8 cellular contexts compared by ENCODE assay signal in genomic region chr11:67606477-67607295, GRCh38. TPM values are rescaled to one million over a fixed set of nuclear protein-coding genes. Genes with fewer than 3 reads are reported as not detected.
DNase-seq lines count a peak whose midpoint lies in the region; FAIRE-seq and TF ChIP-seq lines count a peak whose summit lies in the region.

Gene NDUFV1, plus strand, starts transcription at chr11:67606936. Its CDS starts 69 bp downstream, at chr11:67607005.

- no peak within 1 kb of the TSS for H3K23ac ChIP-seq in H9 (ENCODE audit: insufficient read length, low read depth, low read length)

- H3K14ac ChIP-seq in H9 (ENCODE audit: insufficient read depth, low read length) = no peak within 1 kb of the TSS

- H3K4me1 ChIP-seq in H9 (ENCODE audit: insufficient read depth, low read length) (no peaks in the 10 kb centered on the region), MM.1S (ENCODE audit: low read length) (0 out of 2 replicates have a peak, but pooled peaks cover 2% of the 10 kb centered on the region), neuron (ENCODE audit: insufficient read depth, low read length) (peaks cover 25% of the 10 kb centered on the region), subcutaneous abdominal adipose tissue (ENCODE audit: control insufficient read depth in 5 of 5, insufficient read depth in 5 of 5, low read length in 5 of 5) (peaks cover 4 to 22% (median 21%) of the 10 kb centered on the region in 5 donors)

- DNase-seq in H9 (peak; percentile 96), MM.1S (peak; percentile 97), SIG-M5 (lab: John Stamatoyannopoulos, UW) (peak; percentile 51), activated gamma-delta T cell treated with Interleukin-2 at 50 U/mL for 16 hours (peak; percentile 96), fibroblast of villous mesenchyme (ENCODE audit: low read depth) (peak; percentile 91)

- peaks cover 6% of the 10 kb centered on the region; the same call in 1 of the 2 replicates for H3F3A ChIP-seq in MM.1S (ENCODE audit: insufficient read depth, low read length)

- peak; percentile 90 for FAIRE-seq in G401.6 (lab: Jason Lieb, UNC)

- H3K4me2 ChIP-seq in H9 (ENCODE audit: insufficient read depth, insufficient read length, low read length) (peak within 1 kb of the TSS; percentile 77), MM.1S (ENCODE audit: low read depth, low read length) (peak within 1 kb of the TSS; percentile 93)

- H3K36me3 ChIP-seq in MM.1S (replicated peaks; ENCODE audit: insufficient read depth, low read length) = no peaks in the 10 kb centered on the region; the same call in 1 of the 2 replicates
- H3K36me3 ChIP-seq in neuron (ENCODE audit: insufficient read depth, low read length) = peaks cover 22% of the 10 kb centered on the region
- H3K36me3 ChIP-seq in subcutaneous abdominal adipose tissue (ENCODE audit: control insufficient read depth in 5 of 5, insufficient read depth in 5 of 5, low read length in 5 of 5) = peaks cover 0 to 31% (median 30%) of the 10 kb centered on the region in 5 donors

- H3K79me1 ChIP-seq in H9 (ENCODE audit: insufficient read depth, low read depth, low read length, poor library complexity, severe bottlenecking) = no peaks in the 10 kb centered on the region

- peak within 1 kb of the TSS in 2 of 3 experiments; percentile 16 to 90; a peak in 5 of 7 replicates for H3K27ac Mint-ChIP-seq in H9

- H3K23me2 ChIP-seq in H9 (ENCODE audit: insufficient read length, low read depth, low read length, poor library complexity, severe bottlenecking) = peaks cover 9% of the 10 kb centered on the region

- H2BK15ac ChIP-seq in H9 (ENCODE audit: low read depth, low read length) = no peak within 1 kb of the TSS

- H2AK5ac ChIP-seq in H9 (ENCODE audit: insufficient read length, low read length) = no peak within 1 kb of the TSS

- H2BK20ac ChIP-seq in H9 (ENCODE audit: low read depth, low read length, poor library complexity, severe bottlenecking) = no peak within 1 kb of the TSS

- no peaks in the 10 kb centered on the region for H3K9me3 ChIP-seq in H9 (ENCODE audit: control insufficient read depth, low read depth, low read length)
- H3K9me3 ChIP-seq in MM.1S (replicated peaks; ENCODE audit: insufficient read depth, low read length) = no peaks in the 10 kb centered on the region
- H3K9me3 ChIP-seq in neuron (ENCODE audit: low read length) = no peaks in the 10 kb centered on the region
- no peaks in the 10 kb centered on the region for H3K9me3 ChIP-seq in subcutaneous abdominal adipose tissue (ENCODE audit: control insufficient read depth in 5 of 5, low read length in 5 of 5)

- H3K27ac ChIP-seq in H9 (ENCODE audit: insufficient read length, low read depth, low read length) (no peak within 1 kb of the TSS), MM.1S (ENCODE audit: low read length) (peak within 1 kb of the TSS; percentile 54; the same call in 1 of the 2 replicates), subcutaneous abdominal adipose tissue (ENCODE audit: low read depth, low read length) (peak within 1 kb of the TSS; percentile 72)

- H3K27me3 Mint-ChIP-seq in H9 (ENCODE audit: low read depth) = peaks cover 9% of the 10 kb centered on the region; the same call in 1 of the 2 replicates

- H3K4me3 Mint-ChIP-seq in H9 = peak within 1 kb of the TSS; percentile 88 to 95

- H4K5ac ChIP-seq in H9 (ENCODE audit: insufficient read length, low read depth, low read length) = no peak within 1 kb of the TSS

- peaks cover 7 to 9% of the 10 kb centered on the region in 2 experiments for H3K9me3 Mint-ChIP-seq in H9

- H3K18ac ChIP-seq in H9 (ENCODE audit: insufficient read length, low read depth, low read length) = no peak within 1 kb of the TSS

- H2BK12ac ChIP-seq in H9 (ENCODE audit: insufficient read length, low read depth, low read length) = no peak within 1 kb of the TSS

- H3K4ac ChIP-seq in H9 (ENCODE audit: low read depth, low read length) = no peak within 1 kb of the TSS

- peaks cover 13 to 31% (median 30%) of the 10 kb centered on the region in 3 experiments for H3K36me3 Mint-ChIP-seq in H9 (ENCODE audit: insufficient read depth in 1 of 3, low read depth in 3 of 3)

- H3K56ac ChIP-seq in H9 (ENCODE audit: insufficient read length, low read depth, low read length) = no peak within 1 kb of the TSS

- H3K79me2 ChIP-seq in H9 (ENCODE audit: insufficient read depth, low read length) (no peaks in the 10 kb centered on the region), MM.1S (ENCODE audit: low read length) (peaks cover 32% of the 10 kb centered on the region)

- no peak within 1 kb of the TSS for H4K91ac ChIP-seq in H9 (ENCODE audit: insufficient read length, low read depth, low read length)

- H2BK120ac ChIP-seq in H9 (ENCODE audit: low read depth, low read length, poor library complexity, severe bottlenecking) = no peak within 1 kb of the TSS

- peak within 1 kb of the TSS; percentile 39 for H3K9ac ChIP-seq in H9 (ENCODE audit: extremely low read depth, insufficient read length, low read length)
- H3K9ac ChIP-seq in MM.1S (ENCODE audit: low read length) = peak within 1 kb of the TSS; percentile 98
- peak within 1 kb of the TSS; percentile 84 to 97 (median 93) for H3K9ac ChIP-seq in subcutaneous abdominal adipose tissue (ENCODE audit: low read length in 5 of 5)

- no peak within 1 kb of the TSS for H3T11ph ChIP-seq in H9 (ENCODE audit: low read length)

- H3K27me3 ChIP-seq in H9 (ENCODE audit: insufficient read depth, low read length) = no peaks in the 10 kb centered on the region
- no peaks in the 10 kb centered on the region for H3K27me3 ChIP-seq in MM.1S (replicated peaks; ENCODE audit: insufficient read depth, low read length)
- H3K27me3 ChIP-seq in neuron (ENCODE audit: insufficient read depth, low read length) = no peaks in the 10 kb centered on the region
- H3K27me3 ChIP-seq in subcutaneous abdominal adipose tissue (ENCODE audit: control insufficient read depth in 5 of 5, insufficient read depth in 4 of 5, low read length in 5 of 5) = peaks cover 0 to 3% (median 0%) of the 10 kb centered on the region in 5 donors

- H4K8ac ChIP-seq in H9 (replicated peaks; ENCODE audit: insufficient read length, low read depth, low read length) = no peak within 1 kb of the TSS

- H4K20me1 ChIP-seq in H9 (ENCODE audit: control insufficient read depth, insufficient read depth, insufficient read length) (no peaks in the 10 kb centered on the region), MM.1S (ENCODE audit: insufficient read depth, low read length) (no peaks in the 10 kb centered on the region)

- peaks cover 36 to 38% of the 10 kb centered on the region in 2 experiments for H3K4me1 Mint-ChIP-seq in H9

- no peaks in the 10 kb centered on the region for H3K9me2 ChIP-seq in MM.1S (replicated peaks; ENCODE audit: insufficient read depth, low read length)

- H3K4me3 ChIP-seq in MM.1S (ENCODE audit: low read length) (peak within 1 kb of the TSS; percentile 99), fibroblast of villous mesenchyme (ENCODE audit: low read depth, low read length) (peak within 1 kb of the TSS; percentile 97), neuron (ENCODE audit: low read length) (peak within 1 kb of the TSS; percentile 79), subcutaneous abdominal adipose tissue (ENCODE audit: low read depth in 1 of 5, low read length in 5 of 5) (peak within 1 kb of the TSS; percentile 86 to 99 (median 93))

- WGBS in H9 (ENCODE audit: extremely low coverage, insufficient read length, low lambda C conversion rate) = no CpG with 5 or more reads among the region's 70 CpGs

- no peak within 1 kb of the TSS for H2BK5ac ChIP-seq in H9 (ENCODE audit: insufficient read length, low read length)

- TF ChIP-seq CTCF in H9 (conservative IDR thresholded peaks at IDR 0.05) = peak; percentile 51
- peak; percentile 57 for TF ChIP-seq CTCF in MM.1S (IDR thresholded peaks at IDR 0.05; ENCODE audit: low read length)
- peak; percentile 53 for TF ChIP-seq CTCF in fibroblast of villous mesenchyme (IDR thresholded peaks at IDR 0.05; ENCODE audit: insufficient read depth, low read depth, low read length)

- H2AFZ ChIP-seq in H9 (ENCODE audit: low read length) = no peak within 1 kb of the TSS
- H2AFZ ChIP-seq in MM.1S (ENCODE audit: low read length) = peak within 1 kb of the TSS; percentile 89
- peak within 1 kb of the TSS; percentile 48 for H2AFZ ChIP-seq in neuron (ENCODE audit: low read depth, low read length)

RNA-seq across cellular contexts. Expression of gene NDUFV1, which starts in this region (rescaled TPM):
- total RNA-seq in H9 (2021) (152 and 154 TPM in 2 replicates), fibroblast of villous mesenchyme (140 and 178 TPM in 2 replicates)

Comparison
In these comparisons a context has a peak if more than half of its experiments do, and no peak if none do; other contexts are left out.
1. H3K9ac ChIP-seq: peak in every context shown above with its lines; median percentile 98 in MM.1S; 93 in subcutaneous abdominal adipose tissue; 39 in H9.